Comparison of ENCODE assay signal across 21 cellular contexts in the genomic region with DNA sequence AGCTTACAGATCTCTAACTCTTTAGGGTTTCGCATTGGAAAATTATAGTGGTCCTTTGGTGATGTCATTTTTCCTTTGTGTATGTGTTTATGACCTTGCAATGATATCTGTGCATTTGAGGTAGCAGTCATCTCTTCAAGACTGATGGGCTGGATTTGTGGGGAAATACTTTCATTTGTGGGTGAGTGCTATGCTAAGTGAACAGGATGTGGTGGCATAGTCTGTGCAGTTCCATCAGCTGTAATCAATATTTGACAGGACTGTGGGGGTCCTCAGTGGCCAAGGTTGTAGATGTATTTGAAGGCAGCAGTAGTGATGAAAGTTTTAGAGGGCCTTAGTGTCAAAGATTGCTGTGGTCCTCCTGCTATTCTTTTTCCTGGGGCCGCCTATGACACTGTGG.
DNase-seq lines count a peak whose midpoint lies in the region; ATAC-seq and TF ChIP-seq lines count a peak whose summit lies in the region.
"Had no signal": no experiment of that assay in that cellular context is flagged by ENCODE, and none has a peak within 500 bp of the region (broad histone marks: within the 10 kb centered on the region; RNA-seq: fewer than 3 reads in every experiment).

No MANE protein-coding gene starts in this region.

- H2AFZ ChIP-seq in DND-41 (ENCODE audit: low read depth, low read length), result no peak overlapping the region
- H2AFZ ChIP-seq: GM23338 had no signal

- H3K9me3 Mint-ChIP-seq in activated CD8-positive, alpha-beta T cell treated with anti-CD3 and anti-CD28 coated beads for 36 hours, result peaks cover 6% of the 10 kb centered on the region
- no peaks in the 10 kb centered on the region for H3K9me3 Mint-ChIP-seq in activated CD8-positive, alpha-beta T cell treated with anti-CD3 and anti-CD28 coated beads, Interleukin-2, amount 10 ng/mL, durations not matched to agents 7 days and 5 days (ENCODE audit: insufficient read depth)
- peaks cover 10% of the 10 kb centered on the region for H3K9me3 Mint-ChIP-seq in activated naive CD8-positive, alpha-beta T cell treated with anti-CD3 and anti-CD28 coated beads, Interleukin-2, amount 50 U/mL, for 24 hours
- peaks cover 9% of the 10 kb centered on the region in 2 donors for H3K9me3 Mint-ChIP-seq in stimulated activated naive CD8-positive, alpha-beta T cell treated with anti-CD3 and anti-CD28 coated beads, Interleukin-15, amount 100 ng/mL, for 72 hours
- H3K9me3 Mint-ChIP-seq: GM23338, H9 had no signal

- H3K27me3 ChIP-seq in DND-41 (ENCODE audit: insufficient read depth, low read length, poor library complexity), result no peaks in the 10 kb centered on the region
- H3K27me3 ChIP-seq in thyroid gland, result no peaks in the 10 kb centered on the region
- H3K27me3 ChIP-seq: BLaER1 had no signal

- H3K36me3 ChIP-seq in DND-41 (ENCODE audit: insufficient read depth, low read length) (no peaks in the 10 kb centered on the region), thyroid gland (no peaks in the 10 kb centered on the region)
- H3K36me3 ChIP-seq: BLaER1 had no signal

- no peak overlapping the region for H3K4me2 ChIP-seq in DND-41 (ENCODE audit: insufficient read depth, low read length)
- H3K4me2 ChIP-seq: BLaER1, GM23338 had no signal

- no peaks in the 10 kb centered on the region for H3K36me3 Mint-ChIP-seq in activated CD8-positive, alpha-beta T cell treated with anti-CD3 and anti-CD28 coated beads for 36 hours (ENCODE audit: low read depth)
- no peaks in the 10 kb centered on the region for H3K36me3 Mint-ChIP-seq in activated CD8-positive, alpha-beta T cell treated with anti-CD3 and anti-CD28 coated beads, Interleukin-2, amount 10 ng/mL, durations not matched to agents 7 days and 5 days (ENCODE audit: low read depth)
- no peaks in the 10 kb centered on the region for H3K36me3 Mint-ChIP-seq in activated naive CD8-positive, alpha-beta T cell treated with anti-CD3 and anti-CD28 coated beads, Interleukin-2, amount 50 U/mL, for 24 hours (ENCODE audit: low read depth)
- H3K36me3 Mint-ChIP-seq: CD4-positive, CD25-positive, alpha-beta regulatory T cell; CD8-positive, alpha-beta T cell had no signal

- H3K27ac ChIP-seq in DND-41 (ENCODE audit: low read length) (no peak overlapping the region), thyroid gland (no peak overlapping the region)
- H3K27ac ChIP-seq: 22Rv1, BLaER1, C4-2B had no signal

- H3K4me3 Mint-ChIP-seq in activated CD8-positive, alpha-beta T cell treated with anti-CD3 and anti-CD28 coated beads for 36 hours, result no peak overlapping the region
- no peak overlapping the region for H3K4me3 Mint-ChIP-seq in activated CD8-positive, alpha-beta T cell treated with anti-CD3 and anti-CD28 coated beads, Interleukin-2, amount 10 ng/mL, durations not matched to agents 7 days and 5 days
- no peak overlapping the region for H3K4me3 Mint-ChIP-seq in activated naive CD8-positive, alpha-beta T cell treated with anti-CD3 and anti-CD28 coated beads, Interleukin-2, amount 50 U/mL, for 24 hours
- no peak overlapping the region for H3K4me3 Mint-ChIP-seq in stimulated activated naive CD8-positive, alpha-beta T cell treated with anti-CD3 and anti-CD28 coated beads, Interleukin-15, amount 100 ng/mL, for 72 hours
- H3K4me3 Mint-ChIP-seq: B cell; CD4-positive, CD25-positive, alpha-beta regulatory T cell; CD8-positive, alpha-beta T cell; GM23338; H9 had no signal

- no peak for ATAC-seq in activated CD8-positive, alpha-beta T cell treated with anti-CD3 and anti-CD28 coated beads for 36 hours
- ATAC-seq in activated CD8-positive, alpha-beta T cell treated with anti-CD3 and anti-CD28 coated beads, Interleukin-2, amount 10 ng/mL, durations not matched to agents 7 days and 5 days, result no peak
- peak; percentile 29; the same call in 2 of the 3 replicates for ATAC-seq in DND-41 (ENCODE audit: insufficient read depth, low read depth)
- ATAC-seq in activated naive CD8-positive, alpha-beta T cell treated with anti-CD3 and anti-CD28 coated beads, Interleukin-2, amount 50 U/mL, for 24 hours, result peak; percentile 61
- ATAC-seq in stimulated activated naive CD8-positive, alpha-beta T cell treated with anti-CD3 and anti-CD28 coated beads, Interleukin-15, amount 100 ng/mL, for 72 hours, result peak; percentile 91
- ATAC-seq: CD8-positive, alpha-beta T cell; GM12878; GM23338; HCT116 had no signal

- POLR2A ChIA-PET in activated CD8-positive, alpha-beta T cell treated with anti-CD3 and anti-CD28 coated beads for 36 hours (lab: Charles Lee), result no interaction called here
- POLR2A ChIA-PET in activated CD8-positive, alpha-beta T cell treated with anti-CD3 and anti-CD28 coated beads, Interleukin-2, amount 10 ng/mL, durations not matched to agents 7 days and 5 days (lab: Charles Lee), result no interaction called here

- 47 to 50% methylated on average over 2 of the region's 2 CpGs for WGBS in thyroid gland, 2 donors

- H3K9me3 ChIP-seq in DND-41 (ENCODE audit: insufficient read depth, low read length, severe bottlenecking), result no peaks in the 10 kb centered on the region
- H3K9me3 ChIP-seq in thyroid gland, result no peaks in the 10 kb centered on the region
- H3K9me3 ChIP-seq: Caco-2 had no signal

- TF ChIP-seq CTCF in activated CD8-positive, alpha-beta T cell treated with anti-CD3 and anti-CD28 coated beads for 36 hours (IDR thresholded peaks at IDR 0.05), result no peak
- TF ChIP-seq CTCF in DND-41 (IDR thresholded peaks at IDR 0.05; ENCODE audit: borderline replicate concordance, extremely low read depth, low read length, poor library complexity, severe bottlenecking) (no peak), thyroid gland (IDR thresholded peaks at IDR 0.05) (no peak)

- peak; percentile 7 for DNase-seq in activated CD8-positive, alpha-beta T cell treated with anti-CD3 and anti-CD28 coated beads for 36 hours
- DNase-seq in activated CD8-positive, alpha-beta T cell treated with anti-CD3 and anti-CD28 coated beads, Interleukin-2, amount 10 ng/mL, durations not matched to agents 7 days and 5 days, result no peak
- DNase-seq in DND-41 (no peak), thyroid gland (no peak), NCI-H82 (lab: John Stamatoyannopoulos, UW) (no peak)
- DNase-seq in activated naive CD8-positive, alpha-beta T cell treated with anti-CD3 and anti-CD28 coated beads, Interleukin-2, amount 50 U/mL, for 24 hours, result no peak
- DNase-seq in stimulated activated naive CD8-positive, alpha-beta T cell treated with anti-CD3 and anti-CD28 coated beads, Interleukin-15, amount 100 ng/mL, for 72 hours, result peak in 1 of 2 donors; percentile 9
- DNase-seq: Caco-2; CD4-positive, CD25-positive, alpha-beta regulatory T cell; CD8-positive, alpha-beta T cell; DMS153; EL; GDM1; H9 had no signal

- H3K4me1 ChIP-seq in DND-41 (ENCODE audit: insufficient read depth, low read length), result no peaks in the 10 kb centered on the region
- H3K4me1 ChIP-seq in thyroid gland, result no peaks in the 10 kb centered on the region
- H3K4me1 ChIP-seq: Caco-2 had no signal

- no peaks in the 10 kb centered on the region for H3K79me2 ChIP-seq in DND-41 (ENCODE audit: insufficient read depth, low read length)

- no peaks in the 10 kb centered on the region for H4K20me1 ChIP-seq in DND-41 (ENCODE audit: insufficient read depth, low read length)
- H4K20me1 ChIP-seq: BLaER1 had no signal

- CTCF ChIA-PET in activated CD8-positive, alpha-beta T cell treated with anti-CD3 and anti-CD28 coated beads for 36 hours (lab: Charles Lee), result no interaction called here
- CTCF ChIA-PET in activated CD8-positive, alpha-beta T cell treated with anti-CD3 and anti-CD28 coated beads, Interleukin-2, amount 10 ng/mL, durations not matched to agents 7 days and 5 days (lab: Charles Lee), result no interaction called here

- peaks cover 2% of the 10 kb centered on the region for H3K4me1 Mint-ChIP-seq in activated CD8-positive, alpha-beta T cell treated with anti-CD3 and anti-CD28 coated beads for 36 hours (ENCODE audit: low read depth)
- peaks cover 4% of the 10 kb centered on the region for H3K4me1 Mint-ChIP-seq in activated CD8-positive, alpha-beta T cell treated with anti-CD3 and anti-CD28 coated beads, Interleukin-2, amount 10 ng/mL, durations not matched to agents 7 days and 5 days (ENCODE audit: low read depth)
- peaks cover 9% of the 10 kb centered on the region for H3K4me1 Mint-ChIP-seq in activated naive CD8-positive, alpha-beta T cell treated with anti-CD3 and anti-CD28 coated beads, Interleukin-2, amount 50 U/mL, for 24 hours
- peaks cover 8% of the 10 kb centered on the region for H3K4me1 Mint-ChIP-seq in stimulated activated naive CD8-positive, alpha-beta T cell treated with anti-CD3 and anti-CD28 coated beads, Interleukin-15, amount 100 ng/mL, for 72 hours
- H3K4me1 Mint-ChIP-seq: B cell; CD4-positive, CD25-positive, alpha-beta regulatory T cell; GM23338; H9 had no signal

- no peak overlapping the region for H3K9ac ChIP-seq in DND-41 (ENCODE audit: low read depth, low read length)
- H3K9ac ChIP-seq: BLaER1 had no signal

- no peak for TF ChIP-seq POLR2A in thyroid gland (IDR thresholded peaks at IDR 0.05)

- no peak overlapping the region for H3K27ac Mint-ChIP-seq in activated CD8-positive, alpha-beta T cell treated with anti-CD3 and anti-CD28 coated beads for 36 hours
- H3K27ac Mint-ChIP-seq in activated CD8-positive, alpha-beta T cell treated with anti-CD3 and anti-CD28 coated beads, Interleukin-2, amount 10 ng/mL, durations not matched to agents 7 days and 5 days, result no peak overlapping the region
- H3K27ac Mint-ChIP-seq in activated naive CD8-positive, alpha-beta T cell treated with anti-CD3 and anti-CD28 coated beads, Interleukin-2, amount 50 U/mL, for 24 hours, result peak overlapping the region; percentile 44
- H3K27ac Mint-ChIP-seq in stimulated activated naive CD8-positive, alpha-beta T cell treated with anti-CD3 and anti-CD28 coated beads, Interleukin-15, amount 100 ng/mL, for 72 hours, result no peak overlapping the region
- H3K27ac Mint-ChIP-seq: B cell; CD4-positive, CD25-positive, alpha-beta regulatory T cell; CD8-positive, alpha-beta T cell; GM23338; H9 had no signal

- intact Hi-C loops in activated CD8-positive, alpha-beta T cell treated with anti-CD3 and anti-CD28 coated beads for 36 hours (cut with micrococcal nuclease), result no loop called here
- intact Hi-C loops in thyroid gland (cut with DNase I), result no loop called here

- H3K4me3 ChIP-seq in DND-41 (ENCODE audit: low read depth in 1 of 2, low read length in 2 of 2) (no peak overlapping the region), thyroid gland (replicated peaks in 1 of 3) (no peak overlapping the region)
- H3K4me3 ChIP-seq: BLaER1, GM12878, GM23338 had no signal

- H3K27me3 Mint-ChIP-seq in activated CD8-positive, alpha-beta T cell treated with anti-CD3 and anti-CD28 coated beads for 36 hours, result peaks cover 23% of the 10 kb centered on the region
- H3K27me3 Mint-ChIP-seq in activated CD8-positive, alpha-beta T cell treated with anti-CD3 and anti-CD28 coated beads, Interleukin-2, amount 10 ng/mL, durations not matched to agents 7 days and 5 days (ENCODE audit: low read depth), result peaks cover 7% of the 10 kb centered on the region
- H3K27me3 Mint-ChIP-seq in activated naive CD8-positive, alpha-beta T cell treated with anti-CD3 and anti-CD28 coated beads, Interleukin-2, amount 50 U/mL, for 24 hours, result peaks cover 32% of the 10 kb centered on the region
- peaks cover 55% of the 10 kb centered on the region for H3K27me3 Mint-ChIP-seq in stimulated activated naive CD8-positive, alpha-beta T cell treated with anti-CD3 and anti-CD28 coated beads, Interleukin-15, amount 100 ng/mL, for 72 hours
- H3K27me3 Mint-ChIP-seq: CD4-positive, CD25-positive, alpha-beta regulatory T cell had no signal

Comparison
In these comparisons a context has a peak if more than half of its experiments do, and no peak if none do; other contexts are left out.
1. ATAC-seq: peak in DND-41 (single experiment), activated naive CD8-positive, alpha-beta T cell treated with anti-CD3 and anti-CD28 coated beads, Interleukin-2, amount 50 U/mL, for 24 hours (single experiment) and stimulated activated naive CD8-positive, alpha-beta T cell treated with anti-CD3 and anti-CD28 coated beads, Interleukin-15, amount 100 ng/mL, for 72 hours (single experiment); none in activated CD8-positive, alpha-beta T cell treated with anti-CD3 and anti-CD28 coated beads for 36 hours (single experiment) and activated CD8-positive, alpha-beta T cell treated with anti-CD3 and anti-CD28 coated beads, Interleukin-2, amount 10 ng/mL, durations not matched to agents 7 days and 5 days (single experiment).